In genomic region chr9:38039907-38040682, GRCh38 we compare ENCODE assay signal across 17 cellular contexts. TPM values are rescaled to one million over a fixed set of nuclear protein-coding genes. Genes with fewer than 3 reads are reported as not detected.
DNase-seq lines count a peak whose midpoint lies in the region; ATAC-seq, FAIRE-seq and TF ChIP-seq lines count a peak whose summit lies in the region.
"Had no signal": no experiment of that assay in that cellular context is flagged by ENCODE, and none has a peak within 500 bp of the region (broad histone marks: within the 10 kb centered on the region; RNA-seq: fewer than 3 reads in every experiment).

No MANE protein-coding gene starts in this region.

- no peaks in the 10 kb centered on the region for H3K36me3 Mint-ChIP-seq in stimulated activated naive B cell treated with anti-CD40 and anti-IgM and Interleukin-4, amounts not matched to agents 10 μg/mL and 1 μg/mL and 100 μg/mL, for 72 hours
- H3K36me3 Mint-ChIP-seq in Calu3 (ENCODE audit: insufficient read depth, unreplicated experiment) = peaks cover 15% of the 10 kb centered on the region
- H3K36me3 Mint-ChIP-seq: brain had no signal

- H3K9me3 ChIP-seq in RWPE2 (ENCODE audit: severe bottlenecking) = no peaks in the 10 kb centered on the region

- no peaks in the 10 kb centered on the region for H3K36me3 ChIP-seq in RWPE2 (ENCODE audit: low read depth)

- FAIRE-seq in urothelium cell line (lab: Jason Lieb, UNC) = no peak
- FAIRE-seq: H54 had no signal

- BruUV-seq in Calu3 (replicated peaks; lab: Mats Ljungman, UMichigan) = no TSS peak

- no peak for ATAC-seq in RWPE2 (ENCODE audit: low read depth)
- no peak for ATAC-seq in stimulated activated naive B cell treated with anti-CD40 and anti-IgM and Interleukin-4, amounts not matched to agents 10 μg/mL and 1 μg/mL and 100 μg/mL, for 72 hours (replicated peaks)
- ATAC-seq: T-helper 17 cell had no signal

- peaks cover 58% of the 10 kb centered on the region for H3K4me1 ChIP-seq in RWPE2 (ENCODE audit: insufficient read depth, poor library complexity, severe bottlenecking)

- intact Hi-C loops in Calu3 (cut with micrococcal nuclease; ENCODE audit: unreplicated experiment) = loop anchor here (10.0 kb wide), 1 partner anchor 75 kb away; no protein-coding TSS in a partner anchor

- H3K27me3 Mint-ChIP-seq in stimulated activated naive B cell treated with anti-CD40 and anti-IgM and Interleukin-4, amounts not matched to agents 10 μg/mL and 1 μg/mL and 100 μg/mL, for 72 hours = peaks cover 13 to 22% of the 10 kb centered on the region in 2 donors
- no peaks in the 10 kb centered on the region for H3K27me3 Mint-ChIP-seq in Calu3 (ENCODE audit: unreplicated experiment)
- H3K27me3 Mint-ChIP-seq: CD4-positive, alpha-beta T cell had no signal

- H3K27ac Mint-ChIP-seq in stimulated activated naive B cell treated with anti-CD40 and anti-IgM and Interleukin-4, amounts not matched to agents 10 μg/mL and 1 μg/mL and 100 μg/mL, for 72 hours = peak overlapping the region; percentile 5
- H3K27ac Mint-ChIP-seq in Calu3 (ENCODE audit: unreplicated experiment) = no peak overlapping the region
- H3K27ac Mint-ChIP-seq: activated naive CD4-positive, alpha-beta T cell treated with anti-CD3 and anti-CD28 coated beads for 36 hours; CD4-positive, alpha-beta T cell; T-helper 17 cell had no signal

- H3K4me1 Mint-ChIP-seq in stimulated activated naive B cell treated with anti-CD40 and anti-IgM and Interleukin-4, amounts not matched to agents 10 μg/mL and 1 μg/mL and 100 μg/mL, for 72 hours = peaks cover 14 to 18% of the 10 kb centered on the region in 2 donors
- peaks cover 30% of the 10 kb centered on the region for H3K4me1 Mint-ChIP-seq in Calu3 (ENCODE audit: low read depth, unreplicated experiment)

- peak in 52 of 76 experiments; percentile 7 to 66 (median 33) for DNase-seq in HUDEP-2 (lab: John Stamatoyannopoulos, UW; ENCODE audit: unreplicated experiment in 76 of 76)
- no peak for DNase-seq in RWPE2 (ENCODE audit: low spot score)
- DNase-seq in fibroblast of villous mesenchyme (ENCODE audit: low read depth) = peak; percentile 51
- no peak for DNase-seq in stimulated activated naive B cell treated with anti-CD40 and anti-IgM and Interleukin-4, amounts not matched to agents 10 μg/mL and 1 μg/mL and 100 μg/mL, for 72 hours
- DNase-seq in urothelium cell line (ENCODE audit: low spot score) = no peak
- no peak for DNase-seq in NCI-H2029 treated with DMSO at 0.1 percent for 48 hours (lab: John Stamatoyannopoulos, UW)
- DNase-seq in Calu3 = no peak
- DNase-seq: activated CD4-positive, alpha-beta T cell treated with anti-CD3 and anti-CD28 coated beads for 4 hours; activated naive CD4-positive, alpha-beta T cell treated with anti-CD3 and anti-CD28 coated beads for 36 hours; CD4-positive, alpha-beta T cell; mammary epithelial cell; NCI-H1694; NCI-H524; stimulated activated CD4-positive, alpha-beta T cell treated with anti-CD3 and anti-CD28 coated beads, Interleukin-4, amount 100 ng/mL, for 4 hours; T-helper 17 cell had no signal

- no peaks in the 10 kb centered on the region for H3K27me3 ChIP-seq in RWPE2 (ENCODE audit: insufficient read depth, poor library complexity, severe bottlenecking)

- no peak overlapping the region for H3K4me3 Mint-ChIP-seq in stimulated activated naive B cell treated with anti-CD40 and anti-IgM and Interleukin-4, amounts not matched to agents 10 μg/mL and 1 μg/mL and 100 μg/mL, for 72 hours
- H3K4me3 Mint-ChIP-seq in Calu3 (ENCODE audit: low read depth, unreplicated experiment) = no peak overlapping the region
- H3K4me3 Mint-ChIP-seq: activated naive CD4-positive, alpha-beta T cell treated with anti-CD3 and anti-CD28 coated beads for 36 hours; brain; CD4-positive, alpha-beta T cell; T-helper 17 cell had no signal

- no peak for TF ChIP-seq CTCF in RWPE2 (IDR thresholded peaks at IDR 0.05; ENCODE audit: poor library complexity, severe bottlenecking)
- no peak for TF ChIP-seq CTCF in fibroblast of villous mesenchyme (IDR thresholded peaks at IDR 0.05; ENCODE audit: insufficient read depth, low read depth, low read length)
- no peak for TF ChIP-seq CTCF in Calu3 (IDR thresholded peaks at IDR 0.05; ENCODE audit: unreplicated experiment)

- peak overlapping the region; percentile 98 for H3K27ac ChIP-seq in RWPE2 (ENCODE audit: poor library complexity, severe bottlenecking)

- H3K4me3 ChIP-seq in RWPE2 (ENCODE audit: severe bottlenecking) (no peak overlapping the region), fibroblast of villous mesenchyme (ENCODE audit: low read depth, low read length) (no peak overlapping the region)

- H3K9me3 Mint-ChIP-seq in stimulated activated naive B cell treated with anti-CD40 and anti-IgM and Interleukin-4, amounts not matched to agents 10 μg/mL and 1 μg/mL and 100 μg/mL, for 72 hours = no peaks in the 10 kb centered on the region
- H3K9me3 Mint-ChIP-seq in Calu3 (ENCODE audit: low read depth, unreplicated experiment) = no peaks in the 10 kb centered on the region
- H3K9me3 Mint-ChIP-seq: activated naive CD4-positive, alpha-beta T cell treated with anti-CD3 and anti-CD28 coated beads for 36 hours; brain; CD4-positive, alpha-beta T cell had no signal

- CTCF ChIA-PET in Calu3 (lab: Charles Lee) = interaction anchor here (0.5 kb wide), 1 partner anchor 187 kb away, joined by 8 read pairs; no protein-coding TSS in a partner anchor

RNA-seq across cellular contexts. Expression of gene SHB, which starts 28.9 kb away (rescaled TPM):
- 16.8 and 19.9 TPM in 2 replicates for total RNA-seq in fibroblast of villous mesenchyme
- 7.6 and 8.7 TPM in 2 replicates for total RNA-seq in Calu3 (2022)

Comparison
In these comparisons a context has a peak if more than half of its experiments do, and no peak if none do; other contexts are left out.
1. DNase-seq: peak in HUDEP-2 (52 of 76) and fibroblast of villous mesenchyme (single experiment); none in RWPE2 (single experiment), stimulated activated naive B cell treated with anti-CD40 and anti-IgM and Interleukin-4, amounts not matched to agents 10 μg/mL and 1 μg/mL and 100 μg/mL, for 72 hours (single experiment), urothelium cell line (single experiment), NCI-H2029 treated with DMSO at 0.1 percent for 48 hours (single experiment) and Calu3 (single experiment).